ENCODE assay signal across 8 cellular contexts in genomic region chr1:224433671-224434446, GRCh38. TPM values are rescaled to one million over a fixed set of nuclear protein-coding genes. Genes with fewer than 3 reads are reported as not detected.
DNase-seq lines count a peak whose midpoint lies in the region; TF ChIP-seq lines count a peak whose summit lies in the region.

No MANE protein-coding gene starts in this region.

- H3K4me3 Mint-ChIP-seq in mesothelial cell of epicardium = peak overlapping the region; percentile 81

- 0 to 1% (median 1%) methylated on average over 25 to 62 of the region's 66 CpGs for WGBS in stomach, 5 donors

- peaks cover 6% of the 10 kb centered on the region for H3K36me3 Mint-ChIP-seq in mesothelial cell of epicardium

- TF ChIP-seq EP300 in stomach (IDR thresholded peaks at IDR 0.05) = no peak

- H3K4me3 ChIP-seq in LNCaP clone FGC (ENCODE audit: low read depth, low read length) (peak overlapping the region; percentile 63), endocrine pancreas (ENCODE audit: control insufficient read depth, insufficient read depth, low read length) (peak overlapping the region; percentile 95), stomach (peak overlapping the region; percentile 88 to 97 (median 92))

- H3K4me1 Mint-ChIP-seq in mesothelial cell of epicardium = peaks cover 48% of the 10 kb centered on the region

- H3K4me1 ChIP-seq in endocrine pancreas (ENCODE audit: control insufficient read depth, insufficient read depth, low read length) (peaks cover 39% of the 10 kb centered on the region), stomach (peaks cover 35 to 65% (median 53%) of the 10 kb centered on the region in 4 donors)

- H3K27me3 ChIP-seq in endocrine pancreas (ENCODE audit: control insufficient read depth, insufficient read depth, low read length) = no peaks in the 10 kb centered on the region
- H3K27me3 ChIP-seq in stomach = no peaks in the 10 kb centered on the region

- H3K27ac ChIP-seq in stomach = peak overlapping the region; percentile 93 to 97 (median 97)

- TF ChIP-seq POLR2A in stomach (IDR thresholded peaks at IDR 0.05) = no peak

- TF ChIP-seq CTCF in LNCaP clone FGC (IDR thresholded peaks at IDR 0.05; ENCODE audit: control insufficient read depth, extremely low read depth, insufficient read depth) = no peak
- no peak for TF ChIP-seq CTCF in mesothelial cell of epicardium (IDR thresholded peaks at IDR 0.05; ENCODE audit: unreplicated experiment)
- TF ChIP-seq CTCF in stomach (IDR thresholded peaks at IDR 0.05) = no peak

- peak overlapping the region; percentile 89 for H3K9ac ChIP-seq in endocrine pancreas (ENCODE audit: control insufficient read depth, insufficient read depth, low read length)

- H3K27me3 Mint-ChIP-seq in mesothelial cell of epicardium (ENCODE audit: low read depth) = no peaks in the 10 kb centered on the region

- DNase-seq in ELF-1 (ENCODE audit: low read depth, low spot score) = peak; percentile 16
- DNase-seq in LNCaP clone FGC (ENCODE audit: low read depth) = no peak
- DNase-seq in activated CD8-positive, alpha-beta memory T cell treated with anti-CD3 and anti-CD28 coated beads for 24 hours = peak; percentile 73
- peak; percentile 21 to 51 for DNase-seq in mesothelial cell of epicardium (ENCODE audit: low spot score in 2 of 2, unreplicated experiment in 2 of 2)
- DNase-seq in stomach = peak; percentile 38
- DNase-seq in SIG-M5 (lab: John Stamatoyannopoulos, UW) = no peak
- no peak for DNase-seq in NCI-H526 treated with DMSO at 0.1 percent for 48 hours (lab: John Stamatoyannopoulos, UW)

- no peaks in the 10 kb centered on the region for H3K9me3 ChIP-seq in endocrine pancreas (ENCODE audit: control insufficient read depth, low read length)
- H3K9me3 ChIP-seq in stomach = no peaks in the 10 kb centered on the region

- H3K36me3 ChIP-seq in endocrine pancreas (ENCODE audit: control insufficient read depth, insufficient read depth, low read length) (no peaks in the 10 kb centered on the region), stomach (peaks cover 0 to 9% (median 3%) of the 10 kb centered on the region in 4 donors)

- H3K9me3 Mint-ChIP-seq in mesothelial cell of epicardium = no peaks in the 10 kb centered on the region

- H3K27ac Mint-ChIP-seq in mesothelial cell of epicardium = peak overlapping the region; percentile 86

- intact Hi-C loops in stomach (cut with DNase I; ENCODE audit: low total_unique reads) = no loop called here

RNA-seq across cellular contexts. Expression of gene WDR26, which starts 0.7 kb away (rescaled TPM):
- total RNA-seq in mesothelial cell of epicardium (101 to 105 TPM (median 102 TPM) in 3 replicates), stomach (100 to 1,000 TPM in 2 of 5 donors, 10 to 100 TPM in 3; 20.4 to 154 (median 92.4) TPM)
- 10 to 100 TPM; 17.0 to 26.3 (median 24.6) TPM for polyA plus RNA-seq in stomach

Comparison
In these comparisons a context has a peak if more than half of its experiments do, and no peak if none do; other contexts are left out.
1. DNase-seq: peak in ELF-1 (single experiment), activated CD8-positive, alpha-beta memory T cell treated with anti-CD3 and anti-CD28 coated beads for 24 hours (single experiment), mesothelial cell of epicardium (2 of 2) and stomach (single experiment); none in LNCaP clone FGC (single experiment), SIG-M5 (single experiment) and NCI-H526 treated with DMSO at 0.1 percent for 48 hours (single experiment).
2. Peak in every context shown above with its lines, with median percentiles within 50 percentile points of each other: H3K4me3 ChIP-seq.